In genomic region chr6:134077301-134077700, GRCh38 we compare ENCODE assay signal across 1 cellular context.
A peak's percentile ranks its signal among the peaks of the same experiment; 100 is the strongest.
TF ChIP-seq lines count a peak whose summit lies in the region.

No MANE protein-coding gene starts in this region.

TF ChIP-seq in K562, 482 proteins besides CTCF, POLR2A, EP300 and RAD21 (continued from another document and continues in another):
- TF ChIP-seq REST (CRISPR knock-in tag; IDR thresholded peaks at IDR 0.05; ENCODE audit: low read depth) (no peak), BRF1 (IDR thresholded peaks at IDR 0.05; ENCODE audit: borderline replicate concordance, extremely low read depth, insufficient read length) (no peak), NONO (IDR thresholded peaks at IDR 0.05; ENCODE audit: low read depth in 2 of 2, low read length in 1 of 2) (no peak), POLR3A (IDR thresholded peaks at IDR 0.05; ENCODE audit: borderline replicate concordance, extremely low read depth, insufficient read depth, insufficient read length) (no peak), MTF1 (CRISPR knock-in tag; IDR thresholded peaks at IDR 0.05; ENCODE audit: borderline replicate concordance) (no peak), TBL1XR1 (IDR thresholded peaks at IDR 0.05; ENCODE audit: low read length in 2 of 2) (no peak), BDP1 (IDR thresholded peaks at IDR 0.05; ENCODE audit: insufficient read depth, insufficient read length) (no peak), ZKSCAN3 (CRISPR knock-in tag; IDR thresholded peaks at IDR 0.05) (no peak), ZNF133 (CRISPR knock-in tag; IDR thresholded peaks at IDR 0.05) (no peak), ZNF253 (CRISPR knock-in tag; conservative IDR thresholded peaks at IDR 0.05) (no peak), MAFG (tag; conservative IDR thresholded peaks at IDR 0.05) (peak; percentile 60), PCBP1 (IDR thresholded peaks at IDR 0.05; ENCODE audit: low read depth, low read length, poor library complexity, severe bottlenecking) (no peak), PKNOX1 (IDR thresholded peaks at IDR 0.05) (peak; percentile 50; the same call in 1 of the 2 replicates), ETV5 (CRISPR knock-in tag; IDR thresholded peaks at IDR 0.05; ENCODE audit: low read depth) (no peak), CEBPB (tag; IDR thresholded peaks at IDR 0.05) (no peak), ETS2 (tag; IDR thresholded peaks at IDR 0.05; ENCODE audit: borderline replicate concordance, poor library complexity, severe bottlenecking) (no peak), HSF4 (CRISPR knock-in tag; IDR thresholded peaks at IDR 0.05; ENCODE audit: borderline replicate concordance) (no peak), MCM2 (IDR thresholded peaks at IDR 0.05; ENCODE audit: low read depth) (no peak), HDAC8 (tag; IDR thresholded peaks at IDR 0.05) (no peak), HEY1 (CRISPR knock-in tag; IDR thresholded peaks at IDR 0.05; ENCODE audit: borderline replicate concordance) (no peak), ZEB2 (IDR thresholded peaks at IDR 0.05) (no peak), UBTF (IDR thresholded peaks at IDR 0.05; ENCODE audit: borderline replicate concordance in 1 of 2, low read depth in 2 of 2, low read length in 2 of 2) (no peak), ZNF274 (IDR thresholded peaks at IDR 0.05; ENCODE audit: borderline replicate concordance, low read depth, low read length) (no peak), TCFL5 (CRISPR knock-in tag; conservative IDR thresholded peaks at IDR 0.05) (no peak), RB1 (IDR thresholded peaks at IDR 0.05; ENCODE audit: low read depth) (no peak), MEIS2 (IDR thresholded peaks at IDR 0.05; ENCODE audit: partially characterized antibody) (peak; percentile 90), HES1 (IDR thresholded peaks at IDR 0.05; ENCODE audit: low read depth) (no peak), RBBP5 (IDR thresholded peaks at IDR 0.05; ENCODE audit: borderline replicate concordance, insufficient read depth, low read length, poor library complexity, severe bottlenecking) (no peak), ELF1 (tag; IDR thresholded peaks at IDR 0.05) (0 out of 2 replicates have a peak, but pooled peaks have one; percentile 23), ZNF785 (CRISPR knock-in tag; IDR thresholded peaks at IDR 0.05) (no peak), SMARCE1 (IDR thresholded peaks at IDR 0.05) (peak; percentile 91), DIDO1 (tag; IDR thresholded peaks at IDR 0.05; ENCODE audit: low read depth) (no peak), E2F4 (CRISPR knock-in tag; IDR thresholded peaks at IDR 0.05; ENCODE audit: low read depth) (no peak), ZNF431 (CRISPR knock-in tag; IDR thresholded peaks at IDR 0.05) (no peak), ZNF124 (CRISPR knock-in tag; IDR thresholded peaks at IDR 0.05) (no peak), U2AF2 (optimal IDR thresholded peaks at IDR 0.05; ENCODE audit: low read depth, low read length) (no peak), SFPQ (IDR thresholded peaks at IDR 0.05; ENCODE audit: low read depth, low read length) (no peak), SMARCA4 (IDR thresholded peaks at IDR 0.05) (peak; percentile 88), SRSF1 (IDR thresholded peaks at IDR 0.05; ENCODE audit: low read depth, low read length) (no peak), KDM4B (IDR thresholded peaks at IDR 0.05; ENCODE audit: borderline replicate concordance in 2 of 2, low read depth in 1 of 2) (no peak), ZNF121 (CRISPR knock-in tag; conservative IDR thresholded peaks at IDR 0.05) (no peak), PTTG1 (tag; IDR thresholded peaks at IDR 0.05; ENCODE audit: low read depth) (no peak), FOS (IDR thresholded peaks at IDR 0.05; ENCODE audit: extremely low read depth, insufficient read length) (peak; percentile 6), E2F5 (CRISPR knock-in tag; IDR thresholded peaks at IDR 0.05) (no peak), ZNF518B (CRISPR knock-in tag; IDR thresholded peaks at IDR 0.05) (no peak), IRF1 (CRISPR knock-in tag; IDR thresholded peaks at IDR 0.05; ENCODE audit: borderline replicate concordance) (no peak), TFAM (CRISPR knock-in tag; conservative IDR thresholded peaks at IDR 0.05) (no peak), JUND (IDR thresholded peaks at IDR 0.05; ENCODE audit: borderline replicate concordance, low read depth, low read length) (peak; percentile 93), JUND (tag; IDR thresholded peaks at IDR 0.05; ENCODE audit: borderline replicate concordance, low read depth, low read length) (peak; percentile 94), ZNF584 (CRISPR knock-in tag; IDR thresholded peaks at IDR 0.05; ENCODE audit: low read depth) (no peak), DPF2 (IDR thresholded peaks at IDR 0.05) (peak; percentile 83), ZFP1 (CRISPR knock-in tag; IDR thresholded peaks at IDR 0.05) (no peak), SNRNP70 (optimal IDR thresholded peaks at IDR 0.05; ENCODE audit: low read depth, low read length) (no peak), ETS1 (conservative IDR thresholded peaks at IDR 0.05; ENCODE audit: control insufficient read depth, low read depth, low read length) (no peak), ZNF212 (CRISPR knock-in tag; IDR thresholded peaks at IDR 0.05) (no peak)
